8 cellular contexts compared by ENCODE assay signal in the genomic region with DNA sequence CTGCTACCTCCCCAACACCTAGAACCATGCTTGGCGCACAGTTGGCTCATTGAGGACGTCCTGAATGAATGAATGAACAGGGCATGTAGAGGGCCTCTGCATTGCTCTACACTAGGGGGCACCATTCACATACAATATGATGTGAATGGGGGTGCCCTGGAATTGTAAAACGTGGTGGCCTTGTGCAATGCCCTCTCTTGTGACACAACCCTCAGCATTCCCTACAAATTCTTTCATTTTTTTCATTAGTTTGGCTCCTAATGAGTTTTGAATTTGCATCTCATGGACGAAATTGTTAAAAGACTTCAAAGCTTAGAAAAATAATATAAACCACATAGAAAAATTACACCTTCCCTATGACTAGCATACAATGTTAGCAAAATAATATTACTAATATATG.
DNase-seq lines count a peak whose midpoint lies in the region; ATAC-seq and TF ChIP-seq lines count a peak whose summit lies in the region.

No MANE protein-coding gene starts in this region.

- in situ Hi-C loops in astrocyte of the spinal cord (cut with HindIII; ENCODE audit: low sequenced_read_pairs): no loop called here

- H2AFZ ChIP-seq in MM.1S (ENCODE audit: low read length): no peak overlapping the region

- no peaks in the 10 kb centered on the region for H3K36me3 ChIP-seq in MM.1S (replicated peaks; ENCODE audit: insufficient read depth, low read length)

- no peaks in the 10 kb centered on the region for H3K9me2 ChIP-seq in MM.1S (replicated peaks; ENCODE audit: insufficient read depth, low read length)

- DNase-seq in NCI-H146 (lab: John Stamatoyannopoulos, UW): peak; percentile 0
- DNase-seq in NCI-H146 treated with DMSO at 0.1 percent for 48 hours (lab: John Stamatoyannopoulos, UW; ENCODE audit: unreplicated experiment): no peak
- peak; percentile 12 for DNase-seq in MM.1S
- peak; percentile 27 for DNase-seq in astrocyte of the spinal cord (ENCODE audit: low read depth, low spot score)
- DNase-seq in medulla oblongata (ENCODE audit: extremely low spot score): peak; percentile 36
- DNase-seq in NCI-H1092 (lab: John Stamatoyannopoulos, UW): no peak
- DNase-seq in stimulated activated naive CD4-positive, alpha-beta T cell (lab: John Stamatoyannopoulos, UW): no peak

- no peaks in the 10 kb centered on the region for H4K20me1 ChIP-seq in MM.1S (ENCODE audit: insufficient read depth, low read length)

- H3K27me3 ChIP-seq in MM.1S (replicated peaks; ENCODE audit: insufficient read depth, low read length): no peaks in the 10 kb centered on the region

- H3K4me2 ChIP-seq in MM.1S (ENCODE audit: low read depth, low read length): no peak overlapping the region

- no peaks in the 10 kb centered on the region for H3K79me2 ChIP-seq in MM.1S (ENCODE audit: low read length)

- no peaks in the 10 kb centered on the region for H3K4me1 ChIP-seq in MM.1S (ENCODE audit: low read length)

- H3F3A ChIP-seq in MM.1S (ENCODE audit: insufficient read depth, low read length): no peaks in the 10 kb centered on the region

- TF ChIP-seq CTCF in MM.1S (IDR thresholded peaks at IDR 0.05; ENCODE audit: low read length) (peak; percentile 34), astrocyte of the spinal cord (IDR thresholded peaks at IDR 0.05; ENCODE audit: low read depth, low read length) (peak; percentile 60)

- no peaks in the 10 kb centered on the region for H3K9me3 ChIP-seq in MM.1S (replicated peaks; ENCODE audit: insufficient read depth, low read length)

- H3K4me3 ChIP-seq in MM.1S (ENCODE audit: low read length) (no peak overlapping the region), astrocyte of the spinal cord (ENCODE audit: low read depth, low read length) (no peak overlapping the region)

- peak; percentile 65 for ATAC-seq in GM21786 (IDR thresholded peaks at IDR 0.05; ENCODE audit: unreplicated experiment)

- H3K27ac ChIP-seq in MM.1S (ENCODE audit: low read length): no peak overlapping the region

- H3K9ac ChIP-seq in MM.1S (ENCODE audit: low read length): no peak overlapping the region

Comparison
In these comparisons a context has a peak if more than half of its experiments do, and no peak if none do; other contexts are left out.
1. DNase-seq: peak in NCI-H146 (single experiment), MM.1S (single experiment), astrocyte of the spinal cord (single experiment) and medulla oblongata (single experiment); none in NCI-H146 treated with DMSO at 0.1 percent for 48 hours (single experiment), NCI-H1092 (single experiment) and stimulated activated naive CD4-positive, alpha-beta T cell (0 of 6).